Comparison of ENCODE assay signal across 20 cellular contexts in the genomic region with DNA sequence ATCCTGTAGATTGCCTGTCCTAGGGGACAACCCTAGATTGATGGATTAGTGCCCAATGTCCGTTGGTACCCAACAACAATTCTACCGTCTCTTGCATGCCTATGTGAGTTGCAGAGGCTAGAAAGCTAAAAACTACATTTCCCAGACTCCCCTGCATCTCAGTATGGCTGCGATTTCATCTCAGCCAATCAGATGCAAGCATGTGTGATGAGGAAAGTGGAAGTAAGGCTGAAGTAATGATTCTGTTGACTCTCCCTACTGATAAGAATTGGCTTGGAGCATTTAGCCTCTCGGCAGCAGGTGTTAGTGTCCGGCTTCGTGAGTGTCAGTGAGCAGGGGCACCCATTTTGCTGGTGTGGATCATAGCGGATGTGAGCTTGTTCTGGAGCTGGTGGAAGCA.
DNase-seq lines count a peak whose midpoint lies in the region; ATAC-seq, FAIRE-seq and TF ChIP-seq lines count a peak whose summit lies in the region.
"Had no signal": no experiment of that assay in that cellular context is flagged by ENCODE, and none has a peak within 500 bp of the region (broad histone marks: within the 10 kb centered on the region; RNA-seq: fewer than 3 reads in every experiment).

No MANE protein-coding gene starts in this region.

- no peak overlapping the region for H3K27ac ChIP-seq in Karpas-422 (ENCODE audit: low read length)
- H3K27ac ChIP-seq in K562 (ENCODE audit: extremely low read depth, low read depth, low read length) = no peak overlapping the region
- peak overlapping the region; percentile 81 for H3K27ac ChIP-seq in rectal smooth muscle tissue (ENCODE audit: low read depth, low read length)
- no peak overlapping the region for H3K27ac ChIP-seq in pancreas
- no peak overlapping the region for H3K27ac ChIP-seq in PC-9
- H3K27ac ChIP-seq: 22Rv1, C4-2B, tibial nerve had no signal

- H3K9me3 ChIP-seq in Karpas-422 (ENCODE audit: low read length) (no peaks in the 10 kb centered on the region), K562 (replicated peaks; ENCODE audit: control insufficient read depth, insufficient read depth, low read depth, low read length) (no peaks in the 10 kb centered on the region), pancreas (no peaks in the 10 kb centered on the region), PC-9 (ENCODE audit: insufficient read depth, low read depth) (no peaks in the 10 kb centered on the region)
- H3K9me3 ChIP-seq: tibial nerve had no signal

- POLR2A ChIA-PET in K562 (lab: Yijun Ruan, JAX) = interaction anchor here (0.5 kb wide), 1 partner anchor 130 kb away, joined by 3 read pairs; no protein-coding TSS in a partner anchor
- POLR2A ChIA-PET in PC-9 (lab: Charles Lee; ENCODE audit: unreplicated experiment) = no interaction called here

- no peak for TF ChIP-seq POLR2A in K562 (conservative IDR thresholded peaks at IDR 0.05)

- H3K9me2 ChIP-seq in Karpas-422 (replicated peaks; ENCODE audit: insufficient read depth, low read length) (no peaks in the 10 kb centered on the region), PC-9 (ENCODE audit: insufficient read depth) (no peaks in the 10 kb centered on the region)

- H3K79me2 ChIP-seq in Karpas-422 (ENCODE audit: low read length) (no peaks in the 10 kb centered on the region), K562 (ENCODE audit: control insufficient read depth, insufficient read depth, low read length) (no peaks in the 10 kb centered on the region), PC-9 (ENCODE audit: low read depth) (no peaks in the 10 kb centered on the region)

- no peak for TF ChIP-seq EP300 in K562 (IDR thresholded peaks at IDR 0.05; ENCODE audit: low read length)

- no peaks in the 10 kb centered on the region for H3K9me1 ChIP-seq in K562 (ENCODE audit: control insufficient read depth, insufficient read depth, low read length)

- TF ChIP-seq RAD21 in K562 (CRISPR knock-in tag; conservative IDR thresholded peaks at IDR 0.05 in 1 of 2, IDR thresholded peaks at IDR 0.05 in 1 of 2) = no peak

- H3K4me3 ChIP-seq in Karpas-422 (ENCODE audit: low read length) = no peak overlapping the region
- no peak overlapping the region for H3K4me3 ChIP-seq in K562
- peak overlapping the region; percentile 50 for H3K4me3 ChIP-seq in rectal smooth muscle tissue (ENCODE audit: low read length)
- no peak overlapping the region for H3K4me3 ChIP-seq in pancreas
- no peak overlapping the region for H3K4me3 ChIP-seq in PC-9
- H3K4me3 ChIP-seq: tibial nerve had no signal

- H3K4me2 ChIP-seq in Karpas-422 (ENCODE audit: low read depth, low read length, poor library complexity, severe bottlenecking) (no peak overlapping the region), K562 (ENCODE audit: insufficient read depth, low read length) (no peak overlapping the region; the same call in 1 of the 2 replicates), PC-9 (no peak overlapping the region)

- H3K4me1 ChIP-seq in Karpas-422 (ENCODE audit: low read length) (no peaks in the 10 kb centered on the region), K562 (replicated peaks in 1 of 2; ENCODE audit: control insufficient read depth in 2 of 2, insufficient read depth in 2 of 2, low read length in 2 of 2) (no peaks in the 10 kb centered on the region), rectal smooth muscle tissue (ENCODE audit: control insufficient read depth, insufficient read depth, low read length) (peaks cover 13% of the 10 kb centered on the region), pancreas (no peaks in the 10 kb centered on the region), PC-9 (replicated peaks; ENCODE audit: insufficient read depth) (no peaks in the 10 kb centered on the region)
- H3K4me1 ChIP-seq: tibial nerve had no signal

- no peak for TF ChIP-seq CTCF in K562 (IDR thresholded peaks at IDR 0.05 in 2 of 3, conservative IDR thresholded peaks at IDR 0.05 in 1 of 3; ENCODE audit: insufficient read depth in 2 of 3, low read depth in 1 of 3, low read length in 3 of 3)
- no peak for TF ChIP-seq CTCF in pancreas (IDR thresholded peaks at IDR 0.05)
- TF ChIP-seq CTCF in PC-9 (conservative IDR thresholded peaks at IDR 0.05) = no peak

- H3K27me3 ChIP-seq in Karpas-422 (ENCODE audit: low read length) (no peaks in the 10 kb centered on the region), K562 (ENCODE audit: control insufficient read depth in 2 of 2, insufficient read depth in 2 of 2, low read length in 2 of 2) (no peaks in the 10 kb centered on the region), rectal smooth muscle tissue (ENCODE audit: control insufficient read depth, insufficient read depth, low read length) (no peaks in the 10 kb centered on the region), pancreas (no peaks in the 10 kb centered on the region), PC-9 (ENCODE audit: insufficient read depth, low read depth) (peaks cover 7% of the 10 kb centered on the region; the same call in 1 of the 2 replicates)
- H3K27me3 ChIP-seq: tibial nerve had no signal

- CTCF ChIA-PET in K562 (lab: Yijun Ruan, JAX; ENCODE audit: low intra/inter-chr PET ratio) = no interaction called here
- CTCF ChIA-PET in PC-9 (lab: Charles Lee) = no interaction called here

- 8% methylated on average over 6 of the region's 7 CpGs for WGBS in K562 (ENCODE audit: insufficient coverage, low coverage, missing lambda C conversion rate)
- 68 to 74% methylated on average over 7 of the region's 7 CpGs for WGBS in pancreas, 2 donors

- BruUV-seq in K562 (replicated peaks; lab: Mats Ljungman, UMichigan) (no TSS peak), PC-9 (replicated peaks; lab: Mats Ljungman, UMichigan) (no TSS peak)

- peak; percentile 35 for DNase-seq in DMS 273 (lab: John Stamatoyannopoulos, UW; ENCODE audit: unreplicated experiment)
- no peak for DNase-seq in DMS 273 treated with DMSO at 0.1 percent for 48 hours (lab: John Stamatoyannopoulos, UW)
- peak; percentile 77 for DNase-seq in Karpas-422
- DNase-seq in K562 (ENCODE audit: extremely low read depth in 1 of 4, low spot score in 3 of 4) = peak; percentile 23 to 57 (median 41)
- no peak for DNase-seq in pancreas
- DNase-seq in PC-9 = no peak
- DNase-seq in AML-193 (lab: John Stamatoyannopoulos, UW) = no peak
- DNase-seq: activated effector memory CD4-positive, alpha-beta T cell treated with Interleukin-2 at 50 U/mL for 16 hours; central memory CD4-positive, alpha-beta T cell; IMR-90; naive B cell; NCI-H1417 treated with DMSO at 0.1 percent for 48 hours; NK-92 treated with Interleukin-12 subunit alpha and Interleukin-12 subunit beta, amount 100 ng/mL, for 24 hours; SIG-M5 had no signal

- ATAC-seq in K562 = peak; percentile 83
- ATAC-seq in pancreas = no peak
- ATAC-seq: stimulated activated memory B cell treated with anti-CD40 and anti-IgM and Interleukin-4, amounts not matched to agents 10 μg/mL and 1 μg/mL and 100 μg/mL, for 72 hours had no signal

- no peak for FAIRE-seq in K562 (lab: Jason Lieb, UNC)
- FAIRE-seq in pancreas (lab: Jason Lieb, UNC) = no peak
- FAIRE-seq: endometrium had no signal

- H3K9ac ChIP-seq in Karpas-422 (ENCODE audit: low read length) (no peak overlapping the region), K562 (ENCODE audit: insufficient read depth in 1 of 2, low read depth in 2 of 2, low read length in 2 of 2) (no peak overlapping the region), rectal smooth muscle tissue (ENCODE audit: low read length) (no peak overlapping the region)

- H3K36me3 ChIP-seq in Karpas-422 (ENCODE audit: insufficient read depth, low read length) (no peaks in the 10 kb centered on the region), K562 (ENCODE audit: control insufficient read depth, insufficient read depth, low read length) (no peaks in the 10 kb centered on the region), rectal smooth muscle tissue (ENCODE audit: control insufficient read depth, insufficient read depth, low read length) (no peaks in the 10 kb centered on the region), pancreas (no peaks in the 10 kb centered on the region), PC-9 (ENCODE audit: low read depth) (no peaks in the 10 kb centered on the region)
- H3K36me3 ChIP-seq: tibial nerve had no signal

- in situ Hi-C loops in K562 (cut with MboI) = no loop called here

- H2AFZ ChIP-seq in Karpas-422 (ENCODE audit: low read length) (no peak overlapping the region), K562 (ENCODE audit: low read depth, low read length) (no peak overlapping the region), PC-9 (no peak overlapping the region)

- intact Hi-C loops in K562 (cut with micrococcal nuclease) (no loop called here), pancreas (cut with DNase I) (no loop called here), PC-9 (cut with micrococcal nuclease; ENCODE audit: unreplicated experiment) (no loop called here)

- no peaks in the 10 kb centered on the region for H3F3A ChIP-seq in PC-9 (ENCODE audit: insufficient read depth, low read depth)

- H4K20me1 ChIP-seq in Karpas-422 (ENCODE audit: insufficient read depth, low read depth, low read length) = no peaks in the 10 kb centered on the region
- H4K20me1 ChIP-seq in K562 (replicated peaks; ENCODE audit: control insufficient read depth, insufficient read depth, low read length) = no peaks in the 10 kb centered on the region
- H4K20me1 ChIP-seq in PC-9 (ENCODE audit: insufficient read depth) = no peaks in the 10 kb centered on the region

TF ChIP-seq in K562, 482 proteins besides CTCF, POLR2A, EP300 and RAD21 (continues in another document):
- TF ChIP-seq RAD51 (IDR thresholded peaks at IDR 0.05; ENCODE audit: borderline replicate concordance, low read depth) = no peak
- TF ChIP-seq GTF2E2 (tag; IDR thresholded peaks at IDR 0.05) = no peak
- peak in 2 of 3 experiments; percentile 35 to 80 for TF ChIP-seq YY1 (IDR thresholded peaks at IDR 0.05; ENCODE audit: borderline replicate concordance in 1 of 3, control insufficient read depth in 1 of 3, extremely low read depth in 1 of 3, insufficient read depth in 3 of 3, insufficient read length in 1 of 3, insufficient replicate concordance in 2 of 3, low read depth in 1 of 3, low read length in 2 of 3)
- TF ChIP-seq ZC3H11A (IDR thresholded peaks at IDR 0.05; ENCODE audit: low read depth, low read length) = no peak

Comparison
In these comparisons a context has a peak if more than half of its experiments do, and no peak if none do; other contexts are left out.
1. DNase-seq: peak in DMS 273 (single experiment), Karpas-422 (single experiment) and K562 (4 of 4); none in DMS 273 treated with DMSO at 0.1 percent for 48 hours (single experiment), pancreas (0 of 6), PC-9 (0 of 2) and AML-193 (0 of 2).